Comparison of ENCODE assay signal across 1 cellular context in genomic region chr6:158574800-158575199, GRCh38.
TF ChIP-seq lines count a peak whose summit lies in the region.

No MANE protein-coding gene starts in this region.

TF ChIP-seq in HepG2, 621 proteins besides CTCF, POLR2A, EP300 and RAD21 (continued from another document):
- TF ChIP-seq PBX3 (CRISPR knock-in tag; IDR thresholded peaks at IDR 0.05; ENCODE audit: borderline replicate concordance) (no peak), RFX3 (CRISPR knock-in tag; IDR thresholded peaks at IDR 0.05) (no peak), ZNF501 (CRISPR knock-in tag; IDR thresholded peaks at IDR 0.05) (no peak), ELK4 (CRISPR knock-in tag; IDR thresholded peaks at IDR 0.05; ENCODE audit: borderline replicate concordance) (no peak), ZNF17 (CRISPR knock-in tag; IDR thresholded peaks at IDR 0.05) (peak; percentile 68; the same call in 1 of the 2 replicates), ZNF12 (CRISPR knock-in tag; IDR thresholded peaks at IDR 0.05) (no peak), PHF21A (CRISPR knock-in tag; IDR thresholded peaks at IDR 0.05) (peak; percentile 21; the same call in 1 of the 2 replicates), BCL6 (CRISPR knock-in tag; IDR thresholded peaks at IDR 0.05) (no peak), REST (IDR thresholded peaks at IDR 0.05; ENCODE audit: borderline replicate concordance in 1 of 2, low read depth in 1 of 2, low read length in 2 of 2) (no peak)
